1 cellular context compared by ENCODE assay signal in genomic region chr7:100674441-100675407, GRCh38.
TF ChIP-seq lines count a peak whose summit lies in the region.

No MANE protein-coding gene starts in this region.

TF ChIP-seq in liver, 16 proteins besides CTCF, POLR2A, EP300 and RAD21 (continued from another document):
- no peak for TF ChIP-seq REST (IDR thresholded peaks at IDR 0.05)
